In genomic region chr5:112951124-112951702, GRCh38 we compare ENCODE assay signal across 14 cellular contexts. TPM values are rescaled to one million over a fixed set of nuclear protein-coding genes. Genes with fewer than 3 reads are reported as not detected.
DNase-seq lines count a peak whose midpoint lies in the region; ATAC-seq, FAIRE-seq and TF ChIP-seq lines count a peak whose summit lies in the region.
"Had no signal": no experiment of that assay in that cellular context is flagged by ENCODE, and none has a peak within 500 bp of the region (broad histone marks: within the 10 kb centered on the region; RNA-seq: fewer than 3 reads in every experiment).

No MANE protein-coding gene starts in this region.

- TF ChIP-seq RAD21 in GM12878 (IDR thresholded peaks at IDR 0.05; ENCODE audit: insufficient read depth, low read depth, low read length) = no peak

- FAIRE-seq in GM12878 (lab: Jason Lieb, UNC) = peak; percentile 90

- CTCF ChIA-PET in GM12878 (lab: Yijun Ruan, JAX) = interaction anchor here (0.6 to 2.1 kb wide), 3 partner anchors 13 to 295 kb away, joined by 3 to 9 read pairs (median 3); no protein-coding TSS in a partner anchor

- no peaks in the 10 kb centered on the region for H4K20me1 ChIP-seq in GM12878 (ENCODE audit: control insufficient read depth, insufficient read depth)

- no peaks in the 10 kb centered on the region for H3K36me3 Mint-ChIP-seq in activated T-cell treated with anti-CD3 and anti-CD28 coated beads, Interleukin-2, amount 50 U/mL, for 24 hours (ENCODE audit: low read depth)

- in situ Hi-C loops in GM12878 (cut with MboI) = loop anchor here (25.0 kb wide), 1 partner anchor 1439 kb away; the partner anchor contains the start of gene STARD4

- H3K4me1 Mint-ChIP-seq in activated T-cell treated with anti-CD3 and anti-CD28 coated beads, Interleukin-2, amount 50 U/mL, for 24 hours (ENCODE audit: low read depth) = peaks cover 11% of the 10 kb centered on the region

- no peak overlapping the region for H3K9ac ChIP-seq in GM12878 (ENCODE audit: control insufficient read depth, insufficient read depth, low read length)

- H3K9me3 Mint-ChIP-seq in activated T-cell treated with anti-CD3 and anti-CD28 coated beads, Interleukin-2, amount 50 U/mL, for 24 hours = no peaks in the 10 kb centered on the region

- SMC1A ChIA-PET in GM12878 (lab: Charles Lee; ENCODE audit: uncharacterized antibody, unreplicated experiment) = interaction anchor here (0.7 to 1.6 kb wide), 6 partner anchors 12 to 47 kb away, joined by 3 to 7 read pairs (median 4); no protein-coding TSS in a partner anchor

- H3K4me1 ChIP-seq in GM12878 (ENCODE audit: control insufficient read depth, insufficient read depth, low read length) = peaks cover 5% of the 10 kb centered on the region; the same call in 1 of the 2 replicates
- H3K4me1 ChIP-seq in lower lobe of right lung = no peaks in the 10 kb centered on the region
- H3K4me1 ChIP-seq: esophagus muscularis mucosa had no signal

- H3K79me2 ChIP-seq in GM12878 (ENCODE audit: control insufficient read depth, insufficient read depth, low read length) = no peaks in the 10 kb centered on the region

- H3K27ac ChIP-seq in GM12878 (ENCODE audit: control insufficient read depth, insufficient read depth) = no peak overlapping the region
- H3K27ac ChIP-seq in lower lobe of right lung = no peak overlapping the region
- H3K27ac ChIP-seq: esophagus muscularis mucosa, RWPE1 had no signal

- H3K27me3 ChIP-seq in GM12878 (replicated peaks in 1 of 2; ENCODE audit: control insufficient read depth in 2 of 2, insufficient read depth in 2 of 2, low read length in 1 of 2) = no peaks in the 10 kb centered on the region
- H3K27me3 ChIP-seq in lower lobe of right lung (ENCODE audit: low read depth) = no peaks in the 10 kb centered on the region
- H3K27me3 ChIP-seq: esophagus muscularis mucosa had no signal

- no peak overlapping the region for H3K27ac Mint-ChIP-seq in activated T-cell treated with anti-CD3 and anti-CD28 coated beads, Interleukin-2, amount 50 U/mL, for 24 hours

- TF ChIP-seq EP300 in GM12878 (IDR thresholded peaks at IDR 0.05; ENCODE audit: borderline replicate concordance in 1 of 2, control insufficient read depth in 1 of 2, low read depth in 2 of 2, low read length in 2 of 2) = 0 out of 4 replicates have a peak, but pooled peaks of 1 of the 2 experiments have one; percentile 33

- POLR2A ChIA-PET in GM12878 (lab: Charles Lee) = interaction anchor here (0.6 to 0.7 kb wide), 4 partner anchors 8 to 92 kb away, joined by 3 to 7 read pairs (median 6); no protein-coding TSS in a partner anchor

- RAD21 ChIA-PET in GM12878 (lab: Charles Lee; ENCODE audit: unreplicated experiment) = interaction anchor here (0.8 to 1.1 kb wide), 2 partner anchors 11 to 36 kb away, joined by 3 to 4 read pairs; no protein-coding TSS in a partner anchor

- BruUV-seq in GM12878 (replicated peaks; lab: Mats Ljungman, UMichigan) = no TSS peak

- intact Hi-C loops in GM12878 (cut with micrococcal nuclease; ENCODE audit: unreplicated experiment) = loop anchor here (1.0 kb wide), 1 partner anchor 21 kb away; no protein-coding TSS in a partner anchor
- intact Hi-C loops in lower lobe of right lung (cut with DNase I) = no loop called here

- TF ChIP-seq CTCF in GM12878 (IDR thresholded peaks at IDR 0.05 in 2 of 3, conservative IDR thresholded peaks at IDR 0.05 in 1 of 3; ENCODE audit: control insufficient read depth in 2 of 3, extremely low read depth in 1 of 3, insufficient read depth in 1 of 3, low read depth in 3 of 3, low read length in 3 of 3) (no peak), lower lobe of right lung (IDR thresholded peaks at IDR 0.05) (no peak)

- TF ChIP-seq POLR2A in GM12878 (IDR thresholded peaks at IDR 0.05; ENCODE audit: low read depth, low read length) = no peak

- DNase-seq in activated T-cell treated with anti-CD3 and anti-CD28 coated beads, Interleukin-2, amount 50 U/mL, for 48 hours = peak; percentile 44 to 55
- no peak for DNase-seq in activated T-cell treated with anti-CD3 and anti-CD28 coated beads, Interleukin-2, amount 50 U/mL, for 24 hours
- no peak for DNase-seq in GM12878 (ENCODE audit: low read depth, low spot score)
- DNase-seq in midbrain (lab: John Stamatoyannopoulos, UW) = no peak
- DNase-seq in lower lobe of right lung = no peak
- DNase-seq in NCI-H226 = no peak
- DNase-seq: activated gamma-delta T cell, DMS53, KBM-7, mesenchymal stem cell had no signal

- peak overlapping the region; percentile 48 for H3K4me2 ChIP-seq in GM12878 (ENCODE audit: control insufficient read depth, insufficient read depth)

- 12% methylated on average over 12 of the region's 12 CpGs for WGBS in GM12878 (ENCODE audit: insufficient coverage, insufficient replicate concordance, low lambda C conversion rate, missing lambda C conversion rate)

- H2AFZ ChIP-seq in GM12878 (ENCODE audit: control insufficient read depth, low read depth, low read length) = no peak overlapping the region; the same call in 1 of the 2 replicates

- peak; percentile 93 for ATAC-seq in GM21447 (IDR thresholded peaks at IDR 0.05; ENCODE audit: unreplicated experiment)
- peak; percentile 79 for ATAC-seq in HG03064 (IDR thresholded peaks at IDR 0.05; ENCODE audit: low read depth, unreplicated experiment)
- peak; percentile 98 for ATAC-seq in GM12878
- ATAC-seq in lower lobe of right lung = no peak

- H3K36me3 ChIP-seq in GM12878 (ENCODE audit: control insufficient read depth in 2 of 2, insufficient read depth in 2 of 2, low read length in 1 of 2) = no peaks in the 10 kb centered on the region
- no peaks in the 10 kb centered on the region for H3K36me3 ChIP-seq in lower lobe of right lung
- H3K36me3 ChIP-seq: esophagus muscularis mucosa had no signal

- H3K4me3 ChIP-seq in GM12878 (no peak overlapping the region), lower lobe of right lung (no peak overlapping the region)
- H3K4me3 ChIP-seq: esophagus muscularis mucosa had no signal

- no peaks in the 10 kb centered on the region for H3K27me3 Mint-ChIP-seq in activated T-cell treated with anti-CD3 and anti-CD28 coated beads, Interleukin-2, amount 50 U/mL, for 24 hours

- no peak overlapping the region for H3K4me3 Mint-ChIP-seq in activated T-cell treated with anti-CD3 and anti-CD28 coated beads, Interleukin-2, amount 50 U/mL, for 24 hours

- H3K9me3 ChIP-seq in GM12878 (replicated peaks; ENCODE audit: control insufficient read depth, insufficient read depth, low read length) = no peaks in the 10 kb centered on the region
- no peaks in the 10 kb centered on the region for H3K9me3 ChIP-seq in lower lobe of right lung
- H3K9me3 ChIP-seq: esophagus muscularis mucosa had no signal

TF ChIP-seq in GM12878, 131 proteins besides CTCF, POLR2A, EP300 and RAD21 (continues in another document):
- TF ChIP-seq TAF1 (IDR thresholded peaks at IDR 0.05; ENCODE audit: borderline replicate concordance, low read depth, low read length) (no peak), BCL11A (IDR thresholded peaks at IDR 0.05; ENCODE audit: low read depth, low read length) (peak; percentile 83), SP1 (IDR thresholded peaks at IDR 0.05; ENCODE audit: low read depth, low read length) (no peak), PAX8 (IDR thresholded peaks at IDR 0.05) (no peak)

RNA-seq across cellular contexts. Expression of gene DCP2, which starts 25.4 kb away (rescaled TPM):
- total RNA-seq in GM12878 (2013; cell fraction: nucleolus; rRNA removed) = 124 and 133 TPM in 2 replicates
- total RNA-seq in GM12878 (2014; rRNA removed) = 49.6 and 51.7 TPM in 2 replicates
- total RNA-seq in GM12878 (2014; rRNA removed; fragmentation: Illumina TruSeq; extraction: Trizol) = 59.3 and 61.8 TPM in 2 replicates
- total RNA-seq in GM12878 (2021) = 81.6 and 82.2 TPM in 2 replicates
- 21.7 TPM for polyA plus RNA-seq in GM12878 (2011; ENCODE audit: low read depth)
- 34.7 and 51.7 TPM in 2 replicates for polyA plus RNA-seq in GM12878 (2011; rRNA removed)
- 20.5 and 25.7 TPM in 2 replicates for polyA plus RNA-seq in GM12878 (2011; cell fraction: cytosol; rRNA removed)
- polyA plus RNA-seq in GM12878 (2011; cell fraction: nucleus; rRNA removed) = 16.9 and 19.4 TPM in 2 replicates
- 25.6 and 28.8 TPM in 2 replicates for polyA plus RNA-seq in GM12878 (2012)
- polyA plus RNA-seq in GM12878 (2014; fragmentation: Illumina TruSeq; extraction: Trizol) = 43.8 and 54.2 TPM in 2 replicates
- polyA plus RNA-seq in GM12878 (2014; fragmentation: Nextera tagmentation; extraction: Ambion mirVana) = 10 to 100 TPM; 23.4 to 25.3 TPM
- polyA plus RNA-seq in GM12878 (2014; rRNA removed) = 30.6 and 34.6 TPM in 2 replicates
- 10 to 100 TPM; 51.0 to 55.1 TPM for polyA plus RNA-seq in GM12878 (2016; fragmentation: Nextera tagmentation; extraction: Ambion mirVana)
- polyA minus RNA-seq in GM12878 (2011; rRNA and poly(A)+ RNA removed) = 57.8 and 67.6 TPM in 2 replicates
- 18.4 and 18.5 TPM in 2 replicates for polyA minus RNA-seq in GM12878 (2011; cell fraction: cytosol; rRNA and poly(A)+ RNA removed)
- 50.8 and 62.6 TPM in 2 replicates for polyA minus RNA-seq in GM12878 (2011; cell fraction: nucleus; rRNA and poly(A)+ RNA removed)
- total RNA-seq in lower lobe of right lung = 77.8 TPM

RNA-seq across cellular contexts. Expression of gene REEP5, which starts 29.2 kb away (rescaled TPM):
- total RNA-seq in GM12878 (2013; cell fraction: nucleolus; rRNA removed) = 20.2 and 25.9 TPM in 2 replicates
- 54.8 and 61.3 TPM in 2 replicates for total RNA-seq in GM12878 (2014; rRNA removed)
- 28.6 and 30.5 TPM in 2 replicates for total RNA-seq in GM12878 (2014; rRNA removed; fragmentation: Illumina TruSeq; extraction: Trizol)
- 56.2 and 61.2 TPM in 2 replicates for total RNA-seq in GM12878 (2021)
- 14.3 TPM for polyA plus RNA-seq in GM12878 (2011; ENCODE audit: low read depth)
- 104 and 131 TPM in 2 replicates for polyA plus RNA-seq in GM12878 (2011; rRNA removed)
- polyA plus RNA-seq in GM12878 (2011; cell fraction: cytosol; rRNA removed) = 79.5 and 146 TPM in 2 replicates
- 55.7 and 70.0 TPM in 2 replicates for polyA plus RNA-seq in GM12878 (2011; cell fraction: nucleus; rRNA removed)
- polyA plus RNA-seq in GM12878 (2012) = 39.0 and 40.3 TPM in 2 replicates
- polyA plus RNA-seq in GM12878 (2014; fragmentation: Illumina TruSeq; extraction: Trizol) = 46.9 and 50.1 TPM in 2 replicates
- 100 to 1,000 TPM; 196 to 211 TPM for polyA plus RNA-seq in GM12878 (2014; fragmentation: Nextera tagmentation; extraction: Ambion mirVana)
- polyA plus RNA-seq in GM12878 (2014; rRNA removed) = 95.3 and 96.8 TPM in 2 replicates
- 100 to 1,000 TPM; 188 to 204 TPM for polyA plus RNA-seq in GM12878 (2016; fragmentation: Nextera tagmentation; extraction: Ambion mirVana)
- 114 and 115 TPM in 2 replicates for polyA minus RNA-seq in GM12878 (2011; rRNA and poly(A)+ RNA removed)
- polyA minus RNA-seq in GM12878 (2011; cell fraction: cytosol; rRNA and poly(A)+ RNA removed) = 38.6 and 40.8 TPM in 2 replicates
- polyA minus RNA-seq in GM12878 (2011; cell fraction: nucleus; rRNA and poly(A)+ RNA removed) = 29.9 and 53.7 TPM in 2 replicates
- total RNA-seq in lower lobe of right lung = 96.4 TPM

Comparison
In these comparisons a context has a peak if more than half of its experiments do, and no peak if none do; other contexts are left out.
1. DNase-seq: peak in activated T-cell treated with anti-CD3 and anti-CD28 coated beads, Interleukin-2, amount 50 U/mL, for 48 hours (2 of 2); none in activated T-cell treated with anti-CD3 and anti-CD28 coated beads, Interleukin-2, amount 50 U/mL, for 24 hours (single experiment), GM12878 (single experiment), midbrain (single experiment), lower lobe of right lung (single experiment) and NCI-H226 (single experiment).
2. ATAC-seq: peak in GM21447 (single experiment), HG03064 (single experiment) and GM12878 (single experiment); none in lower lobe of right lung (0 of 2).